ENCODE assay signal across 8 cellular contexts in genomic region chr11:89097956-89098355, GRCh38. TPM values are rescaled to one million over a fixed set of nuclear protein-coding genes. Genes with fewer than 3 reads are reported as not detected.
DNase-seq lines count a peak whose midpoint lies in the region; ATAC-seq and TF ChIP-seq lines count a peak whose summit lies in the region.
"Not testable (repeated sequence)": the region's sequence is repeated elsewhere in the genome, so short reads cannot be mapped to it uniquely, and the experiment has no call there.

No MANE protein-coding gene starts in this region.

- CTCF ChIA-PET in activated CD8-positive, alpha-beta T cell treated with anti-CD3 and anti-CD28 coated beads, Interleukin-2, amount 10 ng/mL, durations not matched to agents 7 days and 5 days (lab: Charles Lee), result not testable (repeated sequence)

- POLR2A ChIA-PET in activated CD8-positive, alpha-beta T cell treated with anti-CD3 and anti-CD28 coated beads, Interleukin-2, amount 10 ng/mL, durations not matched to agents 7 days and 5 days (lab: Charles Lee), result not testable (repeated sequence)

- not testable (repeated sequence) for H3K9me3 ChIP-seq in upper lobe of right lung

- not testable (repeated sequence) for H3K36me3 Mint-ChIP-seq in activated CD8-positive, alpha-beta T cell treated with anti-CD3 and anti-CD28 coated beads, Interleukin-2, amount 10 ng/mL, durations not matched to agents 7 days and 5 days (ENCODE audit: low read depth)

- not testable (repeated sequence) for H3K36me3 ChIP-seq in upper lobe of right lung

- intact Hi-C loops in upper lobe of right lung (cut with DNase I), result not testable (repeated sequence)

- not testable (repeated sequence) for H3K9me3 Mint-ChIP-seq in activated CD8-positive, alpha-beta T cell treated with anti-CD3 and anti-CD28 coated beads, Interleukin-2, amount 10 ng/mL, durations not matched to agents 7 days and 5 days (ENCODE audit: insufficient read depth)

- ATAC-seq in GM21423 (IDR thresholded peaks at IDR 0.05; ENCODE audit: unreplicated experiment) (peak; percentile 91), HG03139 (IDR thresholded peaks at IDR 0.05; ENCODE audit: unreplicated experiment) (peak; percentile 84), upper lobe of right lung (peak; percentile 97)
- peak; percentile 42 for ATAC-seq in activated CD8-positive, alpha-beta T cell treated with anti-CD3 and anti-CD28 coated beads, Interleukin-2, amount 10 ng/mL, durations not matched to agents 7 days and 5 days

- not testable (repeated sequence) for H3K27ac Mint-ChIP-seq in activated CD8-positive, alpha-beta T cell treated with anti-CD3 and anti-CD28 coated beads, Interleukin-2, amount 10 ng/mL, durations not matched to agents 7 days and 5 days

- DNase-seq in GM04504 (ENCODE audit: low read depth) (peak; percentile 3), NCI-H2196 (lab: John Stamatoyannopoulos, UW; ENCODE audit: unreplicated experiment) (peak; percentile 5), fibroblast of mammary gland (ENCODE audit: low read depth) (peak; percentile 18), midbrain (lab: John Stamatoyannopoulos, UW) (peak; percentile 44)
- not testable (repeated sequence) for DNase-seq in activated CD8-positive, alpha-beta T cell treated with anti-CD3 and anti-CD28 coated beads, Interleukin-2, amount 10 ng/mL, durations not matched to agents 7 days and 5 days; upper lobe of right lung

- not testable (repeated sequence) for H3K27me3 Mint-ChIP-seq in activated CD8-positive, alpha-beta T cell treated with anti-CD3 and anti-CD28 coated beads, Interleukin-2, amount 10 ng/mL, durations not matched to agents 7 days and 5 days (ENCODE audit: low read depth)

- H3K4me1 ChIP-seq in upper lobe of right lung, result not testable (repeated sequence)

- not testable (repeated sequence) for H3K4me1 Mint-ChIP-seq in activated CD8-positive, alpha-beta T cell treated with anti-CD3 and anti-CD28 coated beads, Interleukin-2, amount 10 ng/mL, durations not matched to agents 7 days and 5 days (ENCODE audit: low read depth)

- H3K27ac ChIP-seq in upper lobe of right lung, result not testable (repeated sequence)

- H3K4me3 ChIP-seq in fibroblast of mammary gland (ENCODE audit: control insufficient read depth, low read depth, low read length); upper lobe of right lung: not testable (repeated sequence)

- TF ChIP-seq CTCF in fibroblast of mammary gland (conservative IDR thresholded peaks at IDR 0.05; ENCODE audit: control insufficient read depth, insufficient read depth, low read depth, low read length) (peak; percentile 65), upper lobe of right lung (IDR thresholded peaks at IDR 0.05) (peak; percentile 68)

- not testable (repeated sequence) for H3K4me3 Mint-ChIP-seq in activated CD8-positive, alpha-beta T cell treated with anti-CD3 and anti-CD28 coated beads, Interleukin-2, amount 10 ng/mL, durations not matched to agents 7 days and 5 days

- not testable (repeated sequence) for H3K27me3 ChIP-seq in upper lobe of right lung

RNA-seq across cellular contexts. Expression of gene GRM5, which starts 32.2 kb away (rescaled TPM):
- total RNA-seq in activated CD8-positive, alpha-beta T cell treated with anti-CD3 and anti-CD28 coated beads, Interleukin-2, amount 10 ng/mL, durations not matched to agents 7 days and 5 days, result not detected
- total RNA-seq in upper lobe of right lung, result 0.06 TPM

Comparison
In these comparisons a context has a peak if more than half of its experiments do, and no peak if none do; other contexts are left out.
1. ATAC-seq: peak in every context shown above with its lines; median percentile 97 in upper lobe of right lung; 91 in GM21423; 84 in HG03139; 42 in activated CD8-positive, alpha-beta T cell treated with anti-CD3 and anti-CD28 coated beads, Interleukin-2, amount 10 ng/mL, durations not matched to agents 7 days and 5 days.